1 cellular context compared by ENCODE assay signal in genomic region chr19:19429361-19429760, GRCh38.
TF ChIP-seq lines count a peak whose summit lies in the region.

No MANE protein-coding gene starts in this region.

TF ChIP-seq in WTC11, 78 proteins besides CTCF, POLR2A, EP300 and RAD21 (continued from another document):
- TF ChIP-seq MAX (CRISPR knock-in tag; IDR thresholded peaks at IDR 0.05) (no peak), MXD4 (CRISPR knock-in tag; IDR thresholded peaks at IDR 0.05; ENCODE audit: borderline replicate concordance) (no peak), IRF2 (CRISPR knock-in tag; IDR thresholded peaks at IDR 0.05; ENCODE audit: borderline replicate concordance, low read depth) (no peak), ZNF138 (CRISPR knock-in tag; conservative IDR thresholded peaks at IDR 0.05) (no peak), JUN (CRISPR knock-in tag; IDR thresholded peaks at IDR 0.05) (no peak), STAT6 (CRISPR knock-in tag; conservative IDR thresholded peaks at IDR 0.05; ENCODE audit: low read depth) (no peak), ZNF232 (CRISPR knock-in tag; IDR thresholded peaks at IDR 0.05) (no peak), NFYB (CRISPR knock-in tag; conservative IDR thresholded peaks at IDR 0.05; ENCODE audit: low read depth) (no peak), MLX (CRISPR knock-in tag; IDR thresholded peaks at IDR 0.05) (no peak), ZNF219 (CRISPR knock-in tag; IDR thresholded peaks at IDR 0.05; ENCODE audit: borderline replicate concordance) (no peak)
